ENCODE assay signal across 8 cellular contexts in genomic region chr5:150671509-150672236, GRCh38. TPM values are rescaled to one million over a fixed set of nuclear protein-coding genes. Genes with fewer than 3 reads are reported as not detected.
DNase-seq lines count a peak whose midpoint lies in the region; ATAC-seq, FAIRE-seq and TF ChIP-seq lines count a peak whose summit lies in the region.

No MANE protein-coding gene starts in this region.

- no peaks in the 10 kb centered on the region for H3K36me3 ChIP-seq in astrocyte (ENCODE audit: insufficient read depth, low read length)
- H3K36me3 ChIP-seq in HepG2 (replicated peaks in 1 of 2; ENCODE audit: control insufficient read depth in 1 of 2, insufficient read depth in 2 of 2, low read length in 2 of 2) = no peaks in the 10 kb centered on the region
- no peaks in the 10 kb centered on the region for H3K36me3 ChIP-seq in testis (ENCODE audit: low read depth, missing control alignments)

- TF ChIP-seq EP300 in HepG2 (IDR thresholded peaks at IDR 0.05; ENCODE audit: low read depth in 2 of 2, low read length in 2 of 2) = no peak
- TF ChIP-seq EP300 in HepG2 (CRISPR knock-in tag; IDR thresholded peaks at IDR 0.05; ENCODE audit: borderline replicate concordance) = no peak

- in situ Hi-C loops in HepG2 (cut with HindIII; ENCODE audit: extremely low pct_ligation_motif_present, low pct_unique_long_range_greater_than_20kb) = loop anchor here (25.0 kb wide), 1 partner anchor 209 kb away; no protein-coding TSS in a partner anchor

- no peak for TF ChIP-seq CTCF in astrocyte (IDR thresholded peaks at IDR 0.05; ENCODE audit: insufficient read depth, low read depth, low read length)
- no peak for TF ChIP-seq CTCF in HepG2 (CRISPR knock-in tag; IDR thresholded peaks at IDR 0.05)
- no peak for TF ChIP-seq CTCF in testis (IDR thresholded peaks at IDR 0.05)
- TF ChIP-seq CTCF in foreskin keratinocyte (conservative IDR thresholded peaks at IDR 0.05) = no peak

- peaks cover 12% of the 10 kb centered on the region for H3K4me1 Mint-ChIP-seq in astrocyte (ENCODE audit: low read depth, unreplicated experiment)

- WGBS in HepG2 (ENCODE audit: low lambda C conversion rate) = 70% methylated on average over 20 of the region's 51 CpGs
- 6 to 9% methylated on average over 24 to 45 of the region's 51 CpGs for whole genome bisulfite sequencing in testis, 2 donors

- DNase-seq in activated CD8-positive, alpha-beta memory T cell treated with anti-CD3 and anti-CD28 coated beads, Interleukin-2, amount 50 U/mL, for 48 hours = peak; percentile 68
- no peak for DNase-seq in activated CD8-positive, alpha-beta memory T cell treated with anti-CD3 and anti-CD28 coated beads, Interleukin-2, amount 50 U/mL, for 4 hours
- DNase-seq in astrocyte (ENCODE audit: low read depth) = no peak
- no peak for DNase-seq in HepG2 (ENCODE audit: low spot score)
- no peak for DNase-seq in testis
- no peak for DNase-seq in foreskin keratinocyte
- no peak for DNase-seq in NCI-H2081 treated with DMSO at 0.1 percent for 48 hours (lab: John Stamatoyannopoulos, UW)

- no peaks in the 10 kb centered on the region for H3K9me3 ChIP-seq in astrocyte (ENCODE audit: insufficient read depth, low read depth, low read length)
- no peaks in the 10 kb centered on the region for H3K9me3 ChIP-seq in HepG2 (ENCODE audit: low read length)
- no peaks in the 10 kb centered on the region for H3K9me3 ChIP-seq in testis

- H3K4me3 Mint-ChIP-seq in astrocyte (ENCODE audit: unreplicated experiment) = peak overlapping the region; percentile 82

- H3K36me3 Mint-ChIP-seq in astrocyte (ENCODE audit: low read depth, unreplicated experiment) = peaks cover 1% of the 10 kb centered on the region

- H3K4me2 ChIP-seq in astrocyte (ENCODE audit: low read length) (peak overlapping the region; percentile 90), HepG2 (ENCODE audit: low read depth, low read length) (peak overlapping the region; percentile 75)

- H3K27ac ChIP-seq in astrocyte (ENCODE audit: low read depth, low read length) (no peak overlapping the region), HepG2 (ENCODE audit: extremely low read length, insufficient read depth, low read length) (no peak overlapping the region), testis (peak overlapping the region; percentile 64 to 79), foreskin keratinocyte (no peak overlapping the region)

- H3K9me3 Mint-ChIP-seq in astrocyte (ENCODE audit: unreplicated experiment) = no peaks in the 10 kb centered on the region

- H3K4me3 ChIP-seq in astrocyte (ENCODE audit: insufficient read depth, low read depth, low read length) (peak overlapping the region; percentile 58), HepG2 (replicated peaks in 1 of 3; ENCODE audit: insufficient read depth in 1 of 3, low read depth in 2 of 3, low read length in 3 of 3) (peak overlapping the region; percentile 52 to 68 (median 65); a peak in 5 of 6 replicates), testis (peak overlapping the region; percentile 52 to 67)

- no peak for FAIRE-seq in astrocyte (lab: Jason Lieb, UNC)
- FAIRE-seq in HepG2 (lab: Jason Lieb, UNC) = no peak

- H3K4me1 ChIP-seq in astrocyte (ENCODE audit: insufficient read depth, low read length) (peaks cover 22% of the 10 kb centered on the region), HepG2 (ENCODE audit: insufficient read depth, low read length) (no peaks in the 10 kb centered on the region), testis (peaks cover 30% of the 10 kb centered on the region), foreskin keratinocyte (peaks cover 3% of the 10 kb centered on the region)

- intact Hi-C loops in HepG2 (cut with micrococcal nuclease; ENCODE audit: unreplicated experiment) (no loop called here), testis (cut with DNase I; ENCODE audit: low total_unique reads) (no loop called here)

- no peaks in the 10 kb centered on the region for H3K27me3 Mint-ChIP-seq in astrocyte (ENCODE audit: low read depth, unreplicated experiment)

- no peak overlapping the region for H3K27ac Mint-ChIP-seq in astrocyte (ENCODE audit: unreplicated experiment)

- POLR2A ChIA-PET in HepG2 (lab: Yijun Ruan, JAX) = no interaction called here

- H2AFZ ChIP-seq in astrocyte (ENCODE audit: low read depth, low read length) (peak overlapping the region; percentile 97), HepG2 (ENCODE audit: low read length) (no peak overlapping the region)

- no TSS peak for BruUV-seq in HepG2 (replicated peaks; lab: Mats Ljungman, UMichigan)

- H4K20me1 ChIP-seq in astrocyte (ENCODE audit: insufficient read depth, low read length) = no peaks in the 10 kb centered on the region
- H4K20me1 ChIP-seq in HepG2 (ENCODE audit: insufficient read depth, low read length) = no peaks in the 10 kb centered on the region

- CTCF ChIA-PET in HepG2 (lab: Yijun Ruan, JAX; ENCODE audit: low intra/inter-chr PET ratio, low total read pairs) = no interaction called here

- H3K27me3 ChIP-seq in astrocyte (ENCODE audit: insufficient read depth, low read length) (no peaks in the 10 kb centered on the region), HepG2 (ENCODE audit: control insufficient read depth in 1 of 2, insufficient read depth in 2 of 2, low read length in 2 of 2) (peaks cover 2 to 29% of the 10 kb centered on the region in 2 experiments; a peak in 2 of 5 replicates), testis (no peaks in the 10 kb centered on the region), foreskin keratinocyte (peaks cover 14% of the 10 kb centered on the region)

- TF ChIP-seq RAD21 in HepG2 (CRISPR knock-in tag; IDR thresholded peaks at IDR 0.05) = no peak

- peak; percentile 52 for ATAC-seq in HepG2
- no peak for ATAC-seq in foreskin keratinocyte
- ATAC-seq in HG03139 (IDR thresholded peaks at IDR 0.05; ENCODE audit: unreplicated experiment) = no peak

- H3K79me2 ChIP-seq in astrocyte (ENCODE audit: insufficient read depth, low read length) (no peaks in the 10 kb centered on the region), HepG2 (ENCODE audit: insufficient read depth, low read length) (no peaks in the 10 kb centered on the region)

- TF ChIP-seq POLR2A in HepG2 (IDR thresholded peaks at IDR 0.05; ENCODE audit: insufficient read depth in 1 of 2, low read depth in 2 of 2, low read length in 2 of 2) = no peak
- TF ChIP-seq POLR2A in testis (IDR thresholded peaks at IDR 0.05) = no peak

- H3K9ac ChIP-seq in astrocyte (ENCODE audit: low read length) = peak overlapping the region; percentile 69
- H3K9ac ChIP-seq in HepG2 (ENCODE audit: insufficient read depth, low read depth, low read length) = no peak overlapping the region

RNA-seq across cellular contexts. Expression of gene MYOZ3, which starts 10.6 kb away (rescaled TPM):
- 5.5 and 9.4 TPM in 2 replicates for total RNA-seq in astrocyte
- not detected in 2 replicates for total RNA-seq in HepG2 (2016; rRNA removed; fragmentation: Illumina TruSeq; extraction: Trizol)
- not detected in 2 replicates for total RNA-seq in HepG2 (2016; cell fraction: cytosol; rRNA removed; fragmentation: Illumina TruSeq; extraction: Trizol; ENCODE audit: low read depth)
- total RNA-seq in HepG2 (2016; cell fraction: insoluble cytoplasmic fraction; rRNA removed; fragmentation: Illumina TruSeq; extraction: Trizol) = not detected in 2 replicates
- total RNA-seq in HepG2 (2016; cell fraction: membrane; rRNA removed; fragmentation: Illumina TruSeq; extraction: Trizol) = not detected in 2 replicates
- total RNA-seq in HepG2 (2016; cell fraction: nucleus; rRNA removed; fragmentation: Illumina TruSeq; extraction: Trizol) = not detected in 2 replicates
- 0.05 TPM in 1 of 2 replicates, not detected in the other for polyA plus RNA-seq in HepG2 (2011; rRNA removed)
- polyA plus RNA-seq in HepG2 (2011; cell fraction: cytosol; rRNA removed) = not detected in 2 replicates
- not detected in 2 replicates for polyA plus RNA-seq in HepG2 (2011; cell fraction: nucleus; rRNA removed)
- 0.05 TPM in 1 of 2 replicates, not detected in the other for polyA plus RNA-seq in HepG2 (2012)
- polyA plus RNA-seq in HepG2 (2016; cell fraction: cytosol; fragmentation: Illumina TruSeq; extraction: Trizol; ENCODE audit: low read depth) = not detected in 2 replicates
- polyA plus RNA-seq in HepG2 (2016; cell fraction: insoluble cytoplasmic fraction; fragmentation: Illumina TruSeq; extraction: Trizol; ENCODE audit: low read depth) = not detected in 2 replicates
- not detected in 2 replicates for polyA plus RNA-seq in HepG2 (2016; cell fraction: membrane; fragmentation: Illumina TruSeq; extraction: Trizol; ENCODE audit: low read depth)
- polyA plus RNA-seq in HepG2 (2016; cell fraction: nucleus; fragmentation: Illumina TruSeq; extraction: Trizol; ENCODE audit: insufficient read depth, low read depth) = not detected in 2 replicates
- 0.05 TPM in 1 of 2 replicates, not detected in the other for polyA minus RNA-seq in HepG2 (2011; rRNA and poly(A)+ RNA removed; ENCODE audit: low replicate concordance)
- not detected in 2 replicates for polyA minus RNA-seq in HepG2 (2011; cell fraction: cytosol; rRNA and poly(A)+ RNA removed)
- not detected in 2 replicates for polyA minus RNA-seq in HepG2 (2011; cell fraction: nucleus; rRNA and poly(A)+ RNA removed)
- 10 to 100 TPM; 12.0 to 12.7 TPM for total RNA-seq in testis
- 10.4 TPM for polyA plus RNA-seq in testis (ENCODE audit: insufficient read depth, low read depth, low replicate concordance)
- total RNA-seq in foreskin keratinocyte = 0.34 and 0.53 TPM in 2 replicates
- 0.33 and 0.35 TPM in 2 replicates for polyA plus RNA-seq in foreskin keratinocyte

RNA-seq across cellular contexts. Expression of gene RBM22, which starts 29.2 kb away (rescaled TPM):
- total RNA-seq in astrocyte (42.0 and 47.4 TPM in 2 replicates), HepG2 (2016; rRNA removed; fragmentation: Illumina TruSeq; extraction: Trizol) (27.7 and 28.3 TPM in 2 replicates), testis (10 to 100 TPM; 37.7 to 40.1 TPM), foreskin keratinocyte (43.2 and 47.2 TPM in 2 replicates)
- 5.7 and 6.4 TPM in 2 replicates for total RNA-seq in HepG2 (2016; cell fraction: cytosol; rRNA removed; fragmentation: Illumina TruSeq; extraction: Trizol; ENCODE audit: low read depth)
- total RNA-seq in HepG2 (2016; cell fraction: insoluble cytoplasmic fraction; rRNA removed; fragmentation: Illumina TruSeq; extraction: Trizol) = 23.8 and 26.3 TPM in 2 replicates
- total RNA-seq in HepG2 (2016; cell fraction: membrane; rRNA removed; fragmentation: Illumina TruSeq; extraction: Trizol) = 11.5 and 11.9 TPM in 2 replicates
- 27.4 and 28.2 TPM in 2 replicates for total RNA-seq in HepG2 (2016; cell fraction: nucleus; rRNA removed; fragmentation: Illumina TruSeq; extraction: Trizol)
- polyA plus RNA-seq in HepG2 (2011; rRNA removed) (27.3 and 35.0 TPM in 2 replicates), testis (ENCODE audit: insufficient read depth, low read depth, low replicate concordance) (38.5 TPM), foreskin keratinocyte (29.0 and 33.9 TPM in 2 replicates)
- 12.7 and 16.9 TPM in 2 replicates for polyA plus RNA-seq in HepG2 (2011; cell fraction: cytosol; rRNA removed)
- 42.7 and 44.5 TPM in 2 replicates for polyA plus RNA-seq in HepG2 (2011; cell fraction: nucleus; rRNA removed)
- 25.4 and 28.8 TPM in 2 replicates for polyA plus RNA-seq in HepG2 (2012)
- polyA plus RNA-seq in HepG2 (2016; cell fraction: cytosol; fragmentation: Illumina TruSeq; extraction: Trizol; ENCODE audit: low read depth) = 2.7 and 3.2 TPM in 2 replicates
- 34.5 and 39.1 TPM in 2 replicates for polyA plus RNA-seq in HepG2 (2016; cell fraction: insoluble cytoplasmic fraction; fragmentation: Illumina TruSeq; extraction: Trizol; ENCODE audit: low read depth)
- 7.7 and 9.1 TPM in 2 replicates for polyA plus RNA-seq in HepG2 (2016; cell fraction: membrane; fragmentation: Illumina TruSeq; extraction: Trizol; ENCODE audit: low read depth)
- polyA plus RNA-seq in HepG2 (2016; cell fraction: nucleus; fragmentation: Illumina TruSeq; extraction: Trizol; ENCODE audit: insufficient read depth, low read depth) = 43.5 and 48.3 TPM in 2 replicates
- polyA minus RNA-seq in HepG2 (2011; rRNA and poly(A)+ RNA removed; ENCODE audit: low replicate concordance) = 9.8 and 27.6 TPM in 2 replicates
- polyA minus RNA-seq in HepG2 (2011; cell fraction: cytosol; rRNA and poly(A)+ RNA removed) = 12.1 and 16.2 TPM in 2 replicates
- 43.9 and 49.9 TPM in 2 replicates for polyA minus RNA-seq in HepG2 (2011; cell fraction: nucleus; rRNA and poly(A)+ RNA removed)

RNA-seq across cellular contexts. Expression of gene SYNPO, which starts 31.2 kb away (rescaled TPM):
- 40.2 and 68.9 TPM in 2 replicates for total RNA-seq in astrocyte
- total RNA-seq in HepG2 (2016; rRNA removed; fragmentation: Illumina TruSeq; extraction: Trizol) = 0.09 and 0.22 TPM in 2 replicates
- total RNA-seq in HepG2 (2016; cell fraction: cytosol; rRNA removed; fragmentation: Illumina TruSeq; extraction: Trizol; ENCODE audit: low read depth) = under 0.01 TPM in 1 of 2 replicates, not detected in the other
- 0.04 and 0.09 TPM in 2 replicates for total RNA-seq in HepG2 (2016; cell fraction: insoluble cytoplasmic fraction; rRNA removed; fragmentation: Illumina TruSeq; extraction: Trizol)
- total RNA-seq in HepG2 (2016; cell fraction: membrane; rRNA removed; fragmentation: Illumina TruSeq; extraction: Trizol) = 0.10 and 0.12 TPM in 2 replicates
- total RNA-seq in HepG2 (2016; cell fraction: nucleus; rRNA removed; fragmentation: Illumina TruSeq; extraction: Trizol) = 0.16 and 0.25 TPM in 2 replicates
- 0.05 and 0.30 TPM in 2 replicates for polyA plus RNA-seq in HepG2 (2011; rRNA removed)
- 0.04 and 0.07 TPM in 2 replicates for polyA plus RNA-seq in HepG2 (2011; cell fraction: cytosol; rRNA removed)
- polyA plus RNA-seq in HepG2 (2011; cell fraction: nucleus; rRNA removed) = 0.33 and 0.42 TPM in 2 replicates
- polyA plus RNA-seq in HepG2 (2012) = 0.07 and 0.19 TPM in 2 replicates
- polyA plus RNA-seq in HepG2 (2016; cell fraction: cytosol; fragmentation: Illumina TruSeq; extraction: Trizol; ENCODE audit: low read depth) = 0.02 and 0.03 TPM in 2 replicates
- polyA plus RNA-seq in HepG2 (2016; cell fraction: insoluble cytoplasmic fraction; fragmentation: Illumina TruSeq; extraction: Trizol; ENCODE audit: low read depth) = 0.15 and 0.20 TPM in 2 replicates
- 0.03 and 0.05 TPM in 2 replicates for polyA plus RNA-seq in HepG2 (2016; cell fraction: membrane; fragmentation: Illumina TruSeq; extraction: Trizol; ENCODE audit: low read depth)
- 0.30 and 0.49 TPM in 2 replicates for polyA plus RNA-seq in HepG2 (2016; cell fraction: nucleus; fragmentation: Illumina TruSeq; extraction: Trizol; ENCODE audit: insufficient read depth, low read depth)
- polyA minus RNA-seq in HepG2 (2011; rRNA and poly(A)+ RNA removed; ENCODE audit: low replicate concordance) = 0.46 and 18.5 TPM in 2 replicates
- polyA minus RNA-seq in HepG2 (2011; cell fraction: cytosol; rRNA and poly(A)+ RNA removed) = 0.30 and 0.70 TPM in 2 replicates
- polyA minus RNA-seq in HepG2 (2011; cell fraction: nucleus; rRNA and poly(A)+ RNA removed) = 0.39 and 0.62 TPM in 2 replicates
- total RNA-seq in testis = 10 to 100 TPM; 49.1 to 53.2 TPM
- 52.2 TPM for polyA plus RNA-seq in testis (ENCODE audit: insufficient read depth, low read depth, low replicate concordance)
- 8.8 and 10.1 TPM in 2 replicates for total RNA-seq in foreskin keratinocyte
- 6.9 and 7.0 TPM in 2 replicates for polyA plus RNA-seq in foreskin keratinocyte

Comparison
In these comparisons a context has a peak if more than half of its experiments do, and no peak if none do; other contexts are left out.
1. H3K27ac ChIP-seq: peak in testis (2 of 2); none in astrocyte (single experiment), HepG2 (single experiment) and foreskin keratinocyte (single experiment).
2. Peak in every context shown above with its lines, with median percentiles within 50 percentile points of each other: H3K4me3 ChIP-seq.